15 cellular contexts compared by ENCODE assay signal in the genomic region with DNA sequence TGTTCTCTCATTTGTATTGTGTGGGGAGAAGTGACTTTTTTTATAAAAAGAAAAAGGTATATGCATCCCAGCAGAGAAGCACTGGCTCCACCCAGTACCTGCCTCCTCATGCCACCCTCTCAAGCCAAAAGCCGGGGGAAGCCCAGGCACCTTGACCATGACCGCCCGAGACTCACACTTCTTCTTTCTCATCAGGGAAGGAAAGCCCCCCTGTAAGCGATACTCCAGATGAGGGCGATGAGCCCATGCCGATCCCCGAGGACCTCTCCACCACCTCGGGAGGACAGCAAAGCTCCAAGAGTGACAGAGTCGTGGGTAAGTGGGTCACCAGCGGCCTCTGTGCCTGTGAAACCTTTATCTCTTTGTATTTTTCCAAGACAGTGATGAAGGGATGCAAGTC. TPM values are rescaled to one million over a fixed set of nuclear protein-coding genes. Genes with fewer than 3 reads are reported as not detected.
A peak's percentile ranks its signal among the peaks of the same experiment; 100 is the strongest.
DNase-seq lines count a peak whose midpoint lies in the region; ATAC-seq and TF ChIP-seq lines count a peak whose summit lies in the region.
"Had no signal": no experiment of that assay in that cellular context is flagged by ENCODE, and none has a peak within 500 bp of the region (broad histone marks: within the 10 kb centered on the region; RNA-seq: fewer than 3 reads in every experiment).

No MANE protein-coding gene starts in this region.

- peak; percentile 41 for ATAC-seq in GM21737 (IDR thresholded peaks at IDR 0.05; ENCODE audit: unreplicated experiment)
- ATAC-seq in HG03565 (IDR thresholded peaks at IDR 0.05; ENCODE audit: unreplicated experiment) = peak; percentile 26
- ATAC-seq in stimulated activated effector memory CD8-positive, alpha-beta T cell treated with anti-CD3 and anti-CD28 coated beads, Interleukin-12 subunit alpha, Interleukin-12 subunit beta, amount 100 ng/mL, for 72 hours = no peak
- ATAC-seq: gastrocnemius medialis had no signal

- H3K36me3 Mint-ChIP-seq in stimulated activated effector memory CD8-positive, alpha-beta T cell treated with anti-CD3 and anti-CD28 coated beads, Interleukin-12 subunit alpha, Interleukin-12 subunit beta, amount 100 ng/mL, for 72 hours = no peaks in the 10 kb centered on the region
- H3K36me3 Mint-ChIP-seq in progenitor cell of endocrine pancreas (ENCODE audit: insufficient read depth) = no peaks in the 10 kb centered on the region

- no peak overlapping the region for H3K4me3 Mint-ChIP-seq in stimulated activated effector memory CD8-positive, alpha-beta T cell treated with anti-CD3 and anti-CD28 coated beads, Interleukin-12 subunit alpha, Interleukin-12 subunit beta, amount 100 ng/mL, for 72 hours
- H3K4me3 Mint-ChIP-seq in progenitor cell of endocrine pancreas (ENCODE audit: low read depth) = no peak overlapping the region

- H3K27ac Mint-ChIP-seq in stimulated activated effector memory CD8-positive, alpha-beta T cell treated with anti-CD3 and anti-CD28 coated beads, Interleukin-12 subunit alpha, Interleukin-12 subunit beta, amount 100 ng/mL, for 72 hours = peak overlapping the region; percentile 78
- no peak overlapping the region for H3K27ac Mint-ChIP-seq in progenitor cell of endocrine pancreas

- TF ChIP-seq CTCF in progenitor cell of endocrine pancreas (IDR thresholded peaks at IDR 0.05; ENCODE audit: unreplicated experiment) = no peak

- peaks cover 78% of the 10 kb centered on the region for H3K4me1 Mint-ChIP-seq in stimulated activated effector memory CD8-positive, alpha-beta T cell treated with anti-CD3 and anti-CD28 coated beads, Interleukin-12 subunit alpha, Interleukin-12 subunit beta, amount 100 ng/mL, for 72 hours
- H3K4me1 Mint-ChIP-seq in progenitor cell of endocrine pancreas (ENCODE audit: low read depth) = no peaks in the 10 kb centered on the region

- H3K9me3 Mint-ChIP-seq in stimulated activated effector memory CD8-positive, alpha-beta T cell treated with anti-CD3 and anti-CD28 coated beads, Interleukin-12 subunit alpha, Interleukin-12 subunit beta, amount 100 ng/mL, for 72 hours = no peaks in the 10 kb centered on the region
- no peaks in the 10 kb centered on the region for H3K9me3 Mint-ChIP-seq in progenitor cell of endocrine pancreas (ENCODE audit: low read depth)

- H3K27me3 Mint-ChIP-seq in progenitor cell of endocrine pancreas = peaks cover 20% of the 10 kb centered on the region

- peak; percentile 50 for DNase-seq in activated CD8-positive, alpha-beta memory T cell treated with anti-CD3 and anti-CD28 coated beads, Interleukin-2, amount 50 U/mL, for 48 hours
- no peak for DNase-seq in activated CD8-positive, alpha-beta memory T cell treated with anti-CD3 and anti-CD28 coated beads, Interleukin-2, amount 50 U/mL, for 4 hours
- peak in 1 of 2 donors; percentile 47 for DNase-seq in stimulated activated effector memory CD8-positive, alpha-beta T cell treated with anti-CD3 and anti-CD28 coated beads, Interleukin-12 subunit alpha, Interleukin-12 subunit beta, amount 100 ng/mL, for 72 hours (ENCODE audit: low spot score in 2 of 2)
- DNase-seq in progenitor cell of endocrine pancreas (ENCODE audit: low spot score, unreplicated experiment) = no peak
- no peak for DNase-seq in DMS53 treated with DMSO at 0.1 percent for 48 hours (lab: John Stamatoyannopoulos, UW; ENCODE audit: unreplicated experiment)
- no peak for DNase-seq in SHP77 treated with DMSO at 0.1 percent for 48 hours (lab: John Stamatoyannopoulos, UW)
- DNase-seq: activated gamma-delta T cell treated with Interleukin-2 at 50 U/mL for 16 hours; gastrocnemius medialis; Kasumi-1; left ventricle myocardium inferior; nucleus accumbens; RPMI8226; stimulated activated CD4-positive, alpha-beta T cell treated with anti-CD3 and anti-CD28 coated beads, Interleukin-15, amount 100 ng/mL, for 24 hours had no signal

RNA-seq across cellular contexts. Expression of a gene that starts 22.9 kb away (rescaled TPM):
- 0.36 and 0.42 TPM in 2 replicates for total RNA-seq in progenitor cell of endocrine pancreas
